Comparison of ENCODE assay signal across 27 cellular contexts in the genomic region with DNA sequence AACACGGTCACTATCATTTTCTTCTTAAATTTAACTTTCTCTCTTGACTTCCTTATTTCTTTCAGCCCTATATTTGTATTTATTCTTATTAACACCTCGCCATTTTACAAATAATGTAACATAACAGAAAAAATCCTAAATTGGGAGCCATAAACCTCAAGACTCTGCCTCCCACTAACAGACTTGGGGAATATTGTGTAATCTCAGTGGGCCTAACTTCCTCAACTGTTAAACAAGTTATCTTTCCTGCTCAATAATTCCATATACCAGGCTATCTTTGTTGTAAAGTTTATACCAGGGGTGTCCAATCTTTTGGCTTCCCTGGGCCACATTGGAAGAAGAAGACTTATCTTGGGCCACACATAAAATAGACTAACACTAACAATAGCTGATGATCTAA. TPM values are rescaled to one million over a fixed set of nuclear protein-coding genes. Genes with fewer than 3 reads are reported as not detected.
DNase-seq lines count a peak whose midpoint lies in the region; ATAC-seq, FAIRE-seq and TF ChIP-seq lines count a peak whose summit lies in the region.
"Had no signal": no experiment of that assay in that cellular context is flagged by ENCODE, and none has a peak within 500 bp of the region (broad histone marks: within the 10 kb centered on the region; RNA-seq: fewer than 3 reads in every experiment).

No MANE protein-coding gene starts in this region.

- H3K4me3 ChIP-seq in IMR-90 (ENCODE audit: insufficient read depth, low read depth, low read length) (no peak overlapping the region), K562 (no peak overlapping the region), upper lobe of right lung (no peak overlapping the region)
- H3K4me3 ChIP-seq: BLaER1, GM12878 had no signal

- H3K9ac ChIP-seq in IMR-90 (ENCODE audit: low read depth, low read length), result no peak overlapping the region
- no peak overlapping the region for H3K9ac ChIP-seq in K562 (ENCODE audit: insufficient read depth in 1 of 2, low read depth in 2 of 2, low read length in 2 of 2)
- H3K9ac ChIP-seq: BLaER1, KMS-11 had no signal

- H4K5ac ChIP-seq in IMR-90 (ENCODE audit: low read depth, low read length), result no peak overlapping the region

- no peak for TF ChIP-seq CTCF in IMR-90 (conservative IDR thresholded peaks at IDR 0.05; ENCODE audit: low read depth, low read length)
- TF ChIP-seq CTCF in K562 (IDR thresholded peaks at IDR 0.05 in 2 of 3, conservative IDR thresholded peaks at IDR 0.05 in 1 of 3; ENCODE audit: insufficient read depth in 2 of 3, low read depth in 1 of 3, low read length in 3 of 3), result no peak
- TF ChIP-seq CTCF in upper lobe of right lung (IDR thresholded peaks at IDR 0.05), result no peak

- no peak overlapping the region for H4K8ac ChIP-seq in IMR-90 (ENCODE audit: low read depth in 2 of 2, low read length in 2 of 2)

- H3K23ac ChIP-seq in IMR-90 (ENCODE audit: low read depth, low read length), result no peak overlapping the region

- dilution Hi-C loops in IMR-90 (cut with HindIII; ENCODE audit: low sequenced_read_pairs, unreplicated experiment), result no loop called here

- H3K4me1 ChIP-seq in IMR-90 (ENCODE audit: control insufficient read depth, insufficient read depth, low read length) (peaks cover 2% of the 10 kb centered on the region; the same call in 1 of the 2 replicates), K562 (replicated peaks in 1 of 2; ENCODE audit: control insufficient read depth in 2 of 2, insufficient read depth in 2 of 2, low read length in 2 of 2) (no peaks in the 10 kb centered on the region), upper lobe of right lung (no peaks in the 10 kb centered on the region)
- H3K4me1 ChIP-seq: BLaER1, Caco-2 had no signal

- no peak overlapping the region for H2AK9ac ChIP-seq in IMR-90 (replicated peaks; ENCODE audit: low read depth, low read length, poor library complexity)

- H2BK120ac ChIP-seq in IMR-90 (ENCODE audit: low read depth, low read length), result no peak overlapping the region

- 100% methylated on average over 1 of the region's 2 CpGs; no CpG with 5 or more reads in 1 of the 2 experiments for WGBS in IMR-90 (ENCODE audit: extremely low coverage in 2 of 2, insufficient read length in 1 of 2), 2 experiments
- WGBS in K562 (ENCODE audit: insufficient coverage, low coverage, missing lambda C conversion rate), result 3% methylated on average over 2 of the region's 2 CpGs

- TF ChIP-seq POLR2A in IMR-90 (IDR thresholded peaks at IDR 0.05; ENCODE audit: low read depth, low read length), result no peak
- no peak for TF ChIP-seq POLR2A in K562 (conservative IDR thresholded peaks at IDR 0.05)

- H4K20me1 ChIP-seq in IMR-90 (ENCODE audit: insufficient read depth, low read length) (no peaks in the 10 kb centered on the region), K562 (replicated peaks; ENCODE audit: control insufficient read depth, insufficient read depth, low read length) (no peaks in the 10 kb centered on the region)
- H4K20me1 ChIP-seq: BLaER1 had no signal

- no peak overlapping the region for H3K27ac ChIP-seq in IMR-90 (ENCODE audit: insufficient read depth, low read length)
- H3K27ac ChIP-seq in K562 (ENCODE audit: extremely low read depth, low read depth, low read length), result no peak overlapping the region
- no peak overlapping the region for H3K27ac ChIP-seq in upper lobe of right lung
- H3K27ac ChIP-seq: BLaER1, KMS-11, RWPE1 had no signal

- H3K27me3 ChIP-seq in IMR-90 (ENCODE audit: control insufficient read depth, insufficient read depth, low read length) (no peaks in the 10 kb centered on the region), K562 (ENCODE audit: control insufficient read depth in 2 of 2, insufficient read depth in 2 of 2, low read length in 2 of 2) (no peaks in the 10 kb centered on the region), upper lobe of right lung (no peaks in the 10 kb centered on the region)
- H3K27me3 ChIP-seq: BLaER1 had no signal

- H3K18ac ChIP-seq in IMR-90 (ENCODE audit: low read depth, low read length), result no peak overlapping the region

- H3K79me2 ChIP-seq in K562 (ENCODE audit: control insufficient read depth, insufficient read depth, low read length), result no peaks in the 10 kb centered on the region

- H3K14ac ChIP-seq in IMR-90 (replicated peaks; ENCODE audit: low read depth, low read length), result no peak overlapping the region

- no peak overlapping the region for H2AFZ ChIP-seq in IMR-90 (replicated peaks; ENCODE audit: low read length, poor library complexity)
- H2AFZ ChIP-seq in K562 (ENCODE audit: low read depth, low read length), result no peak overlapping the region

- intact Hi-C loops in IMR-90 (cut with micrococcal nuclease) (no loop called here), K562 (cut with micrococcal nuclease) (no loop called here), upper lobe of right lung (cut with DNase I) (no loop called here)

- no peak for TF ChIP-seq EP300 in K562 (IDR thresholded peaks at IDR 0.05; ENCODE audit: low read length)

- H3K4me2 ChIP-seq in IMR-90 (ENCODE audit: low read depth, low read length) (no peak overlapping the region), K562 (ENCODE audit: insufficient read depth, low read length) (no peak overlapping the region)
- H3K4me2 ChIP-seq: BLaER1, KMS-11 had no signal

- no peak overlapping the region for H2BK5ac ChIP-seq in IMR-90 (ENCODE audit: low read depth, low read length, poor library complexity, severe bottlenecking)

- DNase-seq in IMR-90, result no peak
- DNase-seq in MV-4-11 (lab: John Stamatoyannopoulos, UW), result peak; percentile 76
- peak; percentile 22 for DNase-seq in OCI-M1 (lab: John Stamatoyannopoulos, UW)
- DNase-seq in K562 (ENCODE audit: extremely low read depth in 1 of 4, low spot score in 3 of 4), result no peak
- DNase-seq in iPS-NIHi11 (ENCODE audit: low spot score), result no peak
- DNase-seq in NCI-H774 (lab: John Stamatoyannopoulos, UW), result no peak
- no peak for DNase-seq in A172 (ENCODE audit: low spot score)
- no peak for DNase-seq in upper lobe of right lung
- DNase-seq: Caco-2; CD4-positive, alpha-beta memory T cell; DMS 273 treated with DMSO at 0.1 percent for 48 hours; DND-41; GOT3; NCI-H1092; NCI-H1436 treated with DMSO at 0.1 percent for 48 hours; NCI-H1930; NCI-H226; NCI-H510A treated with DMSO at 0.1 percent for 48 hours; NCI-H82; SHP77 treated with DMSO at 0.1 percent for 48 hours; T-helper 9 cell had no signal

- H2BK15ac ChIP-seq in IMR-90 (ENCODE audit: low read depth, low read length), result no peak overlapping the region

- H2AK5ac ChIP-seq in IMR-90 (ENCODE audit: low read depth, low read length), result no peak overlapping the region

- POLR2A ChIA-PET in IMR-90 (lab: Charles Lee; ENCODE audit: unreplicated experiment) (no interaction called here), K562 (lab: Yijun Ruan, JAX) (no interaction called here)

- FAIRE-seq in K562 (lab: Jason Lieb, UNC), result no peak
- FAIRE-seq: GM12878 had no signal

- in situ Hi-C loops in IMR-90 (cut with MboI; ENCODE audit: low sequenced_read_pairs), result no loop called here
- in situ Hi-C loops in K562 (cut with MboI), result no loop called here

- no peak overlapping the region for H3K4ac ChIP-seq in IMR-90 (ENCODE audit: low read depth, low read length)

- no peak overlapping the region for H2BK20ac ChIP-seq in IMR-90 (ENCODE audit: low read depth, low read length)

- H3K79me1 ChIP-seq in IMR-90 (ENCODE audit: low read depth in 1 of 2, low read length in 2 of 2), result peaks cover 0 to 8% of the 10 kb centered on the region in 2 experiments; a peak in 2 of 4 replicates

- TF ChIP-seq RAD21 in IMR-90 (IDR thresholded peaks at IDR 0.05; ENCODE audit: low read length), result no peak
- no peak for TF ChIP-seq RAD21 in K562 (CRISPR knock-in tag; conservative IDR thresholded peaks at IDR 0.05 in 1 of 2, IDR thresholded peaks at IDR 0.05 in 1 of 2)

- no peaks in the 10 kb centered on the region; the same call in 1 of the 2 replicates for H3K9me1 ChIP-seq in IMR-90 (ENCODE audit: insufficient read depth, low read length)
- no peaks in the 10 kb centered on the region for H3K9me1 ChIP-seq in K562 (ENCODE audit: control insufficient read depth, insufficient read depth, low read length)

- no peak overlapping the region for H4K91ac ChIP-seq in IMR-90 (ENCODE audit: insufficient read depth, low read depth, low read length)

- CTCF ChIA-PET in IMR-90 (lab: Yijun Ruan, JAX), result no interaction called here
- CTCF ChIA-PET in K562 (lab: Yijun Ruan, JAX; ENCODE audit: low intra/inter-chr PET ratio), result no interaction called here

- BruUV-seq in IMR-90 (replicated peaks; lab: Mats Ljungman, UMichigan) (no TSS peak), K562 (replicated peaks; lab: Mats Ljungman, UMichigan) (no TSS peak)

- no peak overlapping the region for H3K56ac ChIP-seq in IMR-90 (ENCODE audit: extremely low read depth, insufficient read depth, low read length)

- H3K9me3 ChIP-seq in IMR-90 (ENCODE audit: control insufficient read depth, insufficient read depth, low read length), result no peaks in the 10 kb centered on the region
- no peaks in the 10 kb centered on the region for H3K9me3 ChIP-seq in K562 (replicated peaks; ENCODE audit: control insufficient read depth, insufficient read depth, low read depth, low read length)
- no peaks in the 10 kb centered on the region for H3K9me3 ChIP-seq in upper lobe of right lung
- H3K9me3 ChIP-seq: BLaER1, Caco-2 had no signal

- ATAC-seq in IMR-90 (ENCODE audit: low read depth) (no peak), K562 (no peak), upper lobe of right lung (no peak)
- ATAC-seq: GM12878, HCT116 had no signal

- H3K36me3 ChIP-seq in IMR-90 (ENCODE audit: control insufficient read depth, insufficient read depth, low read length), result peaks cover 1% of the 10 kb centered on the region; the same call in 1 of the 2 replicates
- no peaks in the 10 kb centered on the region for H3K36me3 ChIP-seq in K562 (ENCODE audit: control insufficient read depth, insufficient read depth, low read length)
- no peaks in the 10 kb centered on the region for H3K36me3 ChIP-seq in upper lobe of right lung
- H3K36me3 ChIP-seq: BLaER1 had no signal

RNA-seq across cellular contexts. Expression of a gene that starts 26.2 kb away (rescaled TPM):
- total RNA-seq in IMR-90 (2012; rRNA removed), result 51.1 and 62.2 TPM in 2 replicates
- 57.5 and 71.5 TPM in 2 replicates for polyA plus RNA-seq in IMR-90 (2012; rRNA removed)
- 36.6 TPM in 2 replicates for polyA plus RNA-seq in IMR-90 (2012; cell fraction: cytosol; rRNA removed)
- 30.0 and 140 TPM in 2 replicates for polyA plus RNA-seq in IMR-90 (2012; cell fraction: nucleus; rRNA removed; ENCODE audit: low replicate concordance)
- 0.05 TPM in 1 of 2 replicates, not detected in the other for total RNA-seq in K562 (2011; cell fraction: chromatin; rRNA removed; ENCODE audit: low replicate concordance)
- total RNA-seq in K562 (2011; cell fraction: nucleolus; rRNA removed), result not detected in 2 replicates
- total RNA-seq in K562 (2011; cell fraction: nucleoplasm; rRNA removed), result not detected in 2 replicates
- total RNA-seq in K562 (2014; rRNA removed), result 0.09 TPM in 1 of 2 replicates, not detected in the other
- not detected in 2 replicates for total RNA-seq in K562 (2014; rRNA removed; fragmentation: Illumina TruSeq; extraction: Trizol)
- not detected in 2 replicates for total RNA-seq in K562 (2015; rRNA removed; fragmentation: Illumina TruSeq; extraction: Trizol)
- total RNA-seq in K562 (2021), result 0.13 TPM in 1 of 2 replicates, not detected in the other
- polyA plus RNA-seq in K562 (2011; rRNA removed), result 0.03 TPM in 1 of 2 replicates, not detected in the other
- not detected in 2 replicates for polyA plus RNA-seq in K562 (2011; cell fraction: cytosol; rRNA removed)
- polyA plus RNA-seq in K562 (2011; cell fraction: nucleus; rRNA removed), result not detected in 2 replicates
- polyA plus RNA-seq in K562 (2012), result 0.04 and 0.05 TPM in 2 replicates
- polyA plus RNA-seq in K562 (2014; fragmentation: Illumina TruSeq; extraction: Trizol), result not detected in 2 replicates
- polyA plus RNA-seq in K562 (2014; fragmentation: Nextera tagmentation; extraction: Ambion mirVana), result under 1 TPM; 0.06 to 0.11 TPM
- polyA plus RNA-seq in K562 (2014; rRNA removed), result not detected in 2 replicates
- polyA minus RNA-seq in K562 (2011; rRNA and poly(A)+ RNA removed), result not detected in 2 replicates
- not detected in 2 replicates for polyA minus RNA-seq in K562 (2011; cell fraction: cytosol; rRNA and poly(A)+ RNA removed)
- 0.11 TPM in 1 of 2 replicates, not detected in the other for polyA minus RNA-seq in K562 (2011; cell fraction: nucleus; rRNA and poly(A)+ RNA removed)
- total RNA-seq in A172 (2014; rRNA removed; shearing (Covaris generic)), result 1.5 and 3.0 TPM in 2 replicates
- total RNA-seq in upper lobe of right lung, result 5.4 TPM
- total RNA-seq: CD4-positive, alpha-beta memory T cell; T-helper 1 cell treated with Interleukin-12 subunit alpha and Interleukin-12 subunit beta and Interleukin-4 antibody, amounts not matched to agents 30 ng/mL and 1 ng/mL, for 36 hours had no signal

Comparison
In these comparisons a context has a peak if more than half of its experiments do, and no peak if none do; other contexts are left out.
1. DNase-seq: peak in MV-4-11 (single experiment) and OCI-M1 (single experiment); none in IMR-90 (single experiment), K562 (0 of 4), iPS-NIHi11 (single experiment), NCI-H774 (single experiment), A172 (single experiment) and upper lobe of right lung (single experiment).